ENCODE assay signal across 9 cellular contexts in the genomic region with DNA sequence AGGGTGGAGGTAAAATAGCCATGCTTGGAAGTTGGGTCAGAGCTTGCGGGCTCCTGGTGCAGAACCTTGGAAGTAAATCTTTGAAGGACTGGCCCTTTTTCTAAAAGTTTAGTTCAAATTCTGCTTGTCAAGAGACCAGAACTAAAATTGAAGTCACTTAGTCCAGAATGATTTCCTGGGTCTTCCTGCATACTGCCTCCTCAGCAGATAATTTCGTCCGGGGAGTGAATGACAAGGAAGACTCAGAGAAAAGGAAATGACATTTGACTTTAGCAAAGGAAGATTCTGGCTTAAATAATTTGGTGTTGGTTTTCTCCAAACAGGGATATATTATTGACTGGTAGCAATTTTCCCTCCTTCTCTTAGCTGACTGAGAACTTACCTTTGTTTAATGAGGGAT. TPM values are rescaled to one million over a fixed set of nuclear protein-coding genes. Genes with fewer than 3 reads are reported as not detected.
DNase-seq lines count a peak whose midpoint lies in the region; FAIRE-seq and TF ChIP-seq lines count a peak whose summit lies in the region.
"Had no signal": no experiment of that assay in that cellular context is flagged by ENCODE, and none has a peak within 500 bp of the region (broad histone marks: within the 10 kb centered on the region; RNA-seq: fewer than 3 reads in every experiment).

No MANE protein-coding gene starts in this region.

- no peaks in the 10 kb centered on the region for H3K36me3 ChIP-seq in kidney (ENCODE audit: control insufficient read depth in 1 of 2, insufficient read depth in 2 of 2, low read length in 2 of 2)
- H3K36me3 ChIP-seq in subcutaneous abdominal adipose tissue (ENCODE audit: control insufficient read depth in 5 of 5, insufficient read depth in 5 of 5, low read length in 5 of 5), result peaks cover 0 to 7% (median 4%) of the 10 kb centered on the region in 5 donors

- peaks cover 46% of the 10 kb centered on the region for H3K4me1 Mint-ChIP-seq in activated T-cell treated with anti-CD3 and anti-CD28 coated beads, Interleukin-2, amount 50 U/mL, for 24 hours (ENCODE audit: low read depth)
- peaks cover 40% of the 10 kb centered on the region for H3K4me1 Mint-ChIP-seq in activated naive CD8-positive, alpha-beta T cell treated with anti-CD3 and anti-CD28 coated beads for 36 hours

- no peak for FAIRE-seq in kidney (lab: Jason Lieb, UNC)
- FAIRE-seq: frontal cortex had no signal

- H3K27me3 Mint-ChIP-seq in activated T-cell treated with anti-CD3 and anti-CD28 coated beads, Interleukin-2, amount 50 U/mL, for 24 hours, result no peaks in the 10 kb centered on the region
- no peaks in the 10 kb centered on the region for H3K27me3 Mint-ChIP-seq in activated naive CD8-positive, alpha-beta T cell treated with anti-CD3 and anti-CD28 coated beads for 36 hours

- peak overlapping the region; percentile 88 for H3K4me3 Mint-ChIP-seq in activated T-cell treated with anti-CD3 and anti-CD28 coated beads, Interleukin-2, amount 50 U/mL, for 24 hours
- H3K4me3 Mint-ChIP-seq in activated naive CD8-positive, alpha-beta T cell treated with anti-CD3 and anti-CD28 coated beads for 36 hours, result peak overlapping the region; percentile 93

- H3K36me3 Mint-ChIP-seq in activated T-cell treated with anti-CD3 and anti-CD28 coated beads, Interleukin-2, amount 50 U/mL, for 24 hours (ENCODE audit: low read depth), result peaks cover 46% of the 10 kb centered on the region
- peaks cover 15% of the 10 kb centered on the region for H3K36me3 Mint-ChIP-seq in activated naive CD8-positive, alpha-beta T cell treated with anti-CD3 and anti-CD28 coated beads for 36 hours

- intact Hi-C loops in kidney (cut with DNase I), result no loop called here

- H3K9ac ChIP-seq in kidney (ENCODE audit: low read length in 2 of 2) (peak overlapping the region; percentile 97 to 99), subcutaneous abdominal adipose tissue (ENCODE audit: low read length in 5 of 5) (peak overlapping the region in 4 of 5 donors; percentile 87 to 100 (median 96))

- no peak overlapping the region for H3K27ac ChIP-seq in kidney (ENCODE audit: low read depth in 2 of 2, low read length in 2 of 2)
- H3K27ac ChIP-seq in subcutaneous abdominal adipose tissue (ENCODE audit: low read depth, low read length), result peak overlapping the region; percentile 99

- TF ChIP-seq CTCF in kidney (IDR thresholded peaks at IDR 0.05; ENCODE audit: borderline replicate concordance, extremely low read depth, insufficient read depth), result no peak

- DNase-seq in activated T-cell treated with anti-CD3 and anti-CD28 coated beads, Interleukin-2, amount 50 U/mL, for 24 hours, result no peak
- no peak for DNase-seq in activated T-cell treated with anti-CD3 and anti-CD28 coated beads, Interleukin-2, amount 50 U/mL, for 1 hour
- no peak for DNase-seq in activated naive CD8-positive, alpha-beta T cell treated with anti-CD3 and anti-CD28 coated beads for 36 hours
- DNase-seq in kidney, result no peak
- DNase-seq in erythroblast (lab: John Stamatoyannopoulos, UW), result no peak
- no peak for DNase-seq in SHP77 (lab: John Stamatoyannopoulos, UW)
- no peak for DNase-seq in EL

- no peaks in the 10 kb centered on the region for H3K27me3 ChIP-seq in subcutaneous abdominal adipose tissue (ENCODE audit: control insufficient read depth in 5 of 5, insufficient read depth in 4 of 5, low read length in 5 of 5)

- H3K4me1 ChIP-seq in kidney (ENCODE audit: control insufficient read depth in 1 of 2, insufficient read depth in 1 of 2, low read depth in 1 of 2, low read length in 2 of 2) (peaks cover 13 to 25% of the 10 kb centered on the region in 2 donors), subcutaneous abdominal adipose tissue (ENCODE audit: control insufficient read depth in 5 of 5, insufficient read depth in 5 of 5, low read length in 5 of 5) (peaks cover 11 to 32% (median 27%) of the 10 kb centered on the region in 5 donors)

- H3K9me3 ChIP-seq in kidney (ENCODE audit: control insufficient read depth in 1 of 2, low read length in 2 of 2) (no peaks in the 10 kb centered on the region), subcutaneous abdominal adipose tissue (ENCODE audit: control insufficient read depth in 5 of 5, low read length in 5 of 5) (no peaks in the 10 kb centered on the region)

- no peak for TF ChIP-seq POLR2A in erythroblast (IDR thresholded peaks at IDR 0.05; ENCODE audit: low read length)

- H3K4me3 ChIP-seq in kidney (ENCODE audit: low read length in 2 of 2), result peak overlapping the region; percentile 97 to 98
- peak overlapping the region; percentile 84 to 100 (median 98) for H3K4me3 ChIP-seq in subcutaneous abdominal adipose tissue (ENCODE audit: low read depth in 1 of 5, low read length in 5 of 5)

- no peaks in the 10 kb centered on the region for H3K9me3 Mint-ChIP-seq in activated T-cell treated with anti-CD3 and anti-CD28 coated beads, Interleukin-2, amount 50 U/mL, for 24 hours
- H3K9me3 Mint-ChIP-seq in activated naive CD8-positive, alpha-beta T cell treated with anti-CD3 and anti-CD28 coated beads for 36 hours, result peaks cover 2% of the 10 kb centered on the region

- peak overlapping the region; percentile 100 for H3K27ac Mint-ChIP-seq in activated T-cell treated with anti-CD3 and anti-CD28 coated beads, Interleukin-2, amount 50 U/mL, for 24 hours
- peak overlapping the region; percentile 100 for H3K27ac Mint-ChIP-seq in activated naive CD8-positive, alpha-beta T cell treated with anti-CD3 and anti-CD28 coated beads for 36 hours

RNA-seq across cellular contexts. Expression of gene TM9SF4, which starts 1.2 kb away (rescaled TPM):
- total RNA-seq in activated naive CD8-positive, alpha-beta T cell treated with anti-CD3 and anti-CD28 coated beads for 36 hours, result 10 to 100 TPM; 39.2 to 42.5 TPM
- 52.0 TPM for total RNA-seq in kidney
- polyA plus RNA-seq in kidney (ENCODE audit: insufficient read depth, low read depth, low replicate concordance), result 26.3 TPM

RNA-seq across cellular contexts. Expression of gene HCK, which starts 58.7 kb away (rescaled TPM):
- not detected for total RNA-seq in activated naive CD8-positive, alpha-beta T cell treated with anti-CD3 and anti-CD28 coated beads for 36 hours
- total RNA-seq in kidney, result 24.0 TPM
- polyA plus RNA-seq in kidney (ENCODE audit: insufficient read depth, low read depth, low replicate concordance), result 3.9 TPM

Comparison
In these comparisons a context has a peak if more than half of its experiments do, and no peak if none do; other contexts are left out.
1. RNA of gene HCK, which starts 58.7 kb away (total RNA-seq): 24.0 TPM in kidney (single experiment); not detected in activated naive CD8-positive, alpha-beta T cell treated with anti-CD3 and anti-CD28 coated beads for 36 hours; every median in the first group is over 10 times any median in the second.